Comparison of ENCODE assay signal across 8 cellular contexts in genomic region chr2:85324639-85325465, GRCh38. TPM values are rescaled to one million over a fixed set of nuclear protein-coding genes. Genes with fewer than 3 reads are reported as not detected.
DNase-seq lines count a peak whose midpoint lies in the region; ATAC-seq, FAIRE-seq and TF ChIP-seq lines count a peak whose summit lies in the region.

No MANE protein-coding gene starts in this region.

- peaks cover 77% of the 10 kb centered on the region for H3K36me3 Mint-ChIP-seq in T-helper 2 cell treated with Interferon-gamma antibody and Interleukin-4, amounts not matched to agents 5 μg/mL and 100 μg/mL, for 36 hours (ENCODE audit: low read depth)
- peaks cover 58% of the 10 kb centered on the region for H3K36me3 Mint-ChIP-seq in WTC11

- H3K27me3 Mint-ChIP-seq in T-helper 2 cell treated with Interferon-gamma antibody and Interleukin-4, amounts not matched to agents 5 μg/mL and 100 μg/mL, for 36 hours (ENCODE audit: low read depth), result no peaks in the 10 kb centered on the region
- no peaks in the 10 kb centered on the region for H3K27me3 Mint-ChIP-seq in WTC11 (ENCODE audit: low read depth)

- peak overlapping the region; percentile 97 for H3K4me3 Mint-ChIP-seq in T-helper 2 cell treated with Interferon-gamma antibody and Interleukin-4, amounts not matched to agents 5 μg/mL and 100 μg/mL, for 36 hours
- H3K4me3 Mint-ChIP-seq in WTC11, result peak overlapping the region; percentile 97

- 19 to 39% (median 38%) methylated on average over 10 of the region's 10 CpGs for WGBS in stomach, 5 donors

- CTCF ChIA-PET in WTC11 (lab: Charles Lee), result no interaction called here

- H3K36me3 ChIP-seq in iPS-18a (ENCODE audit: control insufficient read depth, low read depth, low read length) (peaks cover 42% of the 10 kb centered on the region), stomach (peaks cover 46 to 53% (median 51%) of the 10 kb centered on the region in 4 donors)

- peaks cover 11% of the 10 kb centered on the region for H3K4me1 ChIP-seq in iPS-18a (ENCODE audit: control insufficient read depth, low read depth, low read length)
- H3K4me1 ChIP-seq in stomach, result peaks cover 41 to 84% (median 65%) of the 10 kb centered on the region in 4 donors

- POLR2A ChIA-PET in WTC11 (lab: Charles Lee), result interaction anchor here (0.7 kb wide), 1 partner anchor 34 kb away, joined by 4 read pairs; no protein-coding TSS in a partner anchor

- H3K4me1 Mint-ChIP-seq in T-helper 2 cell treated with Interferon-gamma antibody and Interleukin-4, amounts not matched to agents 5 μg/mL and 100 μg/mL, for 36 hours (ENCODE audit: low read depth), result peaks cover 59% of the 10 kb centered on the region
- peaks cover 31% of the 10 kb centered on the region for H3K4me1 Mint-ChIP-seq in WTC11

- no peak for DNase-seq in T-helper 2 cell treated with Interferon-gamma antibody and Interleukin-4, amounts not matched to agents 5 μg/mL and 100 μg/mL, for 36 hours (ENCODE audit: low spot score)
- DNase-seq in T-helper 2 cell (no peak), WTC11 (ENCODE audit: low spot score) (no peak), stomach (no peak), GM12892 (ENCODE audit: insufficient read length) (no peak)

- H3K27me3 ChIP-seq in iPS-18a (ENCODE audit: control insufficient read depth, insufficient read depth, low read length) (no peaks in the 10 kb centered on the region), stomach (no peaks in the 10 kb centered on the region)

- no peak for TF ChIP-seq EP300 in stomach (IDR thresholded peaks at IDR 0.05)

- no peak for TF ChIP-seq POLR2A in stomach (IDR thresholded peaks at IDR 0.05)
- no peak for TF ChIP-seq POLR2A in GM12892 (IDR thresholded peaks at IDR 0.05; ENCODE audit: low read depth, low read length)

- no peak overlapping the region for H3K9ac ChIP-seq in iPS-18a (ENCODE audit: low read length)

- no peaks in the 10 kb centered on the region for H3K9me3 Mint-ChIP-seq in T-helper 2 cell treated with Interferon-gamma antibody and Interleukin-4, amounts not matched to agents 5 μg/mL and 100 μg/mL, for 36 hours
- no peaks in the 10 kb centered on the region for H3K9me3 Mint-ChIP-seq in WTC11

- no peak for TF ChIP-seq CTCF in WTC11 (IDR thresholded peaks at IDR 0.05)
- no peak for TF ChIP-seq CTCF in stomach (IDR thresholded peaks at IDR 0.05)

- intact Hi-C loops in stomach (cut with DNase I; ENCODE audit: low total_unique reads), result no loop called here

- H3K27ac ChIP-seq in iPS-18a (ENCODE audit: low read length) (no peak overlapping the region), stomach (peak overlapping the region in 4 of 5 donors; percentile 31 to 97 (median 73))

- peak overlapping the region; percentile 22 for H3K27ac Mint-ChIP-seq in T-helper 2 cell treated with Interferon-gamma antibody and Interleukin-4, amounts not matched to agents 5 μg/mL and 100 μg/mL, for 36 hours
- H3K27ac Mint-ChIP-seq in WTC11, result no peak overlapping the region; the same call in 1 of the 2 replicates

- FAIRE-seq in GM12892 (lab: Jason Lieb, UNC), result no peak

- H3K9me3 ChIP-seq in iPS-18a (ENCODE audit: control insufficient read depth, low read depth, low read length), result no peaks in the 10 kb centered on the region
- no peaks in the 10 kb centered on the region for H3K9me3 ChIP-seq in stomach

- peak overlapping the region; percentile 85 for H3K4me3 ChIP-seq in iPS-18a (ENCODE audit: low read length)
- peak overlapping the region; percentile 77 to 85 (median 80) for H3K4me3 ChIP-seq in stomach

- ATAC-seq in WTC11 (no peak), HG03159 (IDR thresholded peaks at IDR 0.05; ENCODE audit: unreplicated experiment) (no peak), HG02610 (IDR thresholded peaks at IDR 0.05; ENCODE audit: unreplicated experiment) (no peak)

TF ChIP-seq in WTC11, 78 proteins besides CTCF, POLR2A, EP300 and RAD21:
- no peak for TF ChIP-seq E2F1 (CRISPR knock-in tag; IDR thresholded peaks at IDR 0.05)
- peak; percentile 97 for TF ChIP-seq GABPB1 (CRISPR knock-in tag; IDR thresholded peaks at IDR 0.05)

RNA-seq across cellular contexts. Expression of gene TGOLN2, which starts 2.9 kb away (rescaled TPM):
- total RNA-seq in WTC11 (2021) (42.2 to 43.9 TPM (median 43.7 TPM) in 3 replicates), stomach (100 to 1,000 TPM; 104 to 232 (median 181) TPM)
- polyA plus RNA-seq in stomach, result 10 to 100 TPM; 10.8 to 21.7 (median 13.0) TPM
- 46.3 TPM for polyA plus RNA-seq in GM12892 (2012; ENCODE audit: missing spikeins)

RNA-seq across cellular contexts. Expression of gene RETSAT, which starts 29.5 kb away (rescaled TPM):
- total RNA-seq in WTC11 (2021) (18.9 to 24.4 TPM (median 21.6 TPM) in 3 replicates), stomach (10 to 100 TPM; 22.2 to 90.1 (median 83.9) TPM)
- 10 to 100 TPM; 11.5 to 23.9 (median 19.4) TPM for polyA plus RNA-seq in stomach
- 21.8 TPM for polyA plus RNA-seq in GM12892 (2012; ENCODE audit: missing spikeins)

RNA-seq across cellular contexts. Expression of gene ELMOD3, which starts 29.7 kb away (rescaled TPM):
- total RNA-seq in WTC11 (2021), result 9.7 to 10.8 TPM (median 10.6 TPM) in 3 replicates
- total RNA-seq in stomach, result 10 to 100 TPM; 16.9 to 43.8 (median 21.7) TPM
- polyA plus RNA-seq in stomach, result 10 to 100 TPM; 13.4 to 19.7 (median 17.0) TPM
- 11.5 TPM for polyA plus RNA-seq in GM12892 (2012; ENCODE audit: missing spikeins)
